Comparison of ENCODE assay signal across 21 cellular contexts in genomic region chr15:99738047-99738847, GRCh38.
"Had no signal": no experiment of that assay in that cellular context is flagged by ENCODE, and none has a peak within 500 bp of the region (broad histone marks: within the 10 kb centered on the region; RNA-seq: fewer than 3 reads in every experiment).

No MANE protein-coding gene starts in this region.

- DNase-seq: cortex of kidney; effector memory CD8-positive, alpha-beta T cell; foreskin fibroblast; gastrocnemius medialis; kidney; natural killer cell; occipital lobe; pancreas; stimulated activated CD4-positive, alpha-beta T cell treated with anti-CD3 and anti-CD28 coated beads, Interleukin-2, amount 100 ng/mL, for 24 hours; stimulated activated CD4-positive, alpha-beta T cell treated with anti-CD3 and anti-CD28 coated beads, Interleukin-4, amount 100 ng/mL, for 24 hours; stimulated activated naive CD4-positive, alpha-beta T cell treated with Interleukin-2 at 50 U/mL for 16 hours; stomach; thyroid gland; trophoblast cell had no signal

- H3K9me3 Mint-ChIP-seq: effector memory CD8-positive, alpha-beta T cell; memory B cell; natural killer cell; stimulated activated effector memory CD8-positive, alpha-beta T cell treated with anti-CD3 and anti-CD28 coated beads, Interleukin-12 subunit alpha, Interleukin-12 subunit beta, amount 100 ng/mL, for 72 hours had no signal

- ATAC-seq: effector memory CD8-positive, alpha-beta T cell; gastrocnemius medialis; left lobe of liver; natural killer cell; pancreas; sciatic nerve; stimulated activated effector memory CD8-positive, alpha-beta T cell treated with anti-CD3 and anti-CD28 coated beads, Interleukin-12 subunit alpha, Interleukin-12 subunit beta, amount 100 ng/mL, for 72 hours had no signal

- H3K4me3 ChIP-seq: gastrocnemius medialis, lung, pancreas, stomach, thyroid gland had no signal

- H3K4me3 Mint-ChIP-seq: effector memory CD8-positive, alpha-beta T cell; memory B cell; natural killer cell; stimulated activated effector memory CD8-positive, alpha-beta T cell treated with anti-CD3 and anti-CD28 coated beads, Interleukin-12 subunit alpha, Interleukin-12 subunit beta, amount 100 ng/mL, for 72 hours had no signal

- FAIRE-seq: endometrium, kidney, pancreas had no signal

- H3K9me3 ChIP-seq: gastrocnemius medialis, pancreas, stomach, thyroid gland had no signal

- H3K27ac Mint-ChIP-seq: effector memory CD8-positive, alpha-beta T cell; memory B cell; natural killer cell; progenitor cell of endocrine pancreas; stimulated activated effector memory CD8-positive, alpha-beta T cell treated with anti-CD3 and anti-CD28 coated beads, Interleukin-12 subunit alpha, Interleukin-12 subunit beta, amount 100 ng/mL, for 72 hours had no signal

- H3K27ac ChIP-seq: gastrocnemius medialis, pancreas, stomach, thyroid gland had no signal

- H3K36me3 ChIP-seq: gastrocnemius medialis, pancreas, stomach, thyroid gland had no signal

- H3K36me3 Mint-ChIP-seq: memory B cell; natural killer cell; stimulated activated effector memory CD8-positive, alpha-beta T cell treated with anti-CD3 and anti-CD28 coated beads, Interleukin-12 subunit alpha, Interleukin-12 subunit beta, amount 100 ng/mL, for 72 hours had no signal

- H3K4me1 ChIP-seq: pancreas, thyroid gland had no signal

- H3K27me3 ChIP-seq: gastrocnemius medialis, pancreas, stomach, thyroid gland had no signal

- H3K27me3 Mint-ChIP-seq: effector memory CD8-positive, alpha-beta T cell; memory B cell; progenitor cell of endocrine pancreas had no signal
